Comparison of ENCODE assay signal across 15 cellular contexts in genomic region chr20:11329271-11329670, GRCh38.
"Had no signal": no experiment of that assay in that cellular context is flagged by ENCODE, and none has a peak within 500 bp of the region (broad histone marks: within the 10 kb centered on the region; RNA-seq: fewer than 3 reads in every experiment).

No MANE protein-coding gene starts in this region.

- DNase-seq: activated CD4-positive, alpha-beta T cell treated with anti-CD3 and anti-CD28 coated beads, Interleukin-2, amount 50 U/mL, for 1 hour; activated CD4-positive, CD25-positive, alpha-beta regulatory T cell; activated naive CD4-positive, alpha-beta T cell treated with anti-CD3 and anti-CD28 coated beads, Interleukin-2, amount 50 U/mL, for 16 hours; activated T-cell treated with anti-CD3 and anti-CD28 coated beads for 4 hours; adrenal gland; central memory CD4-positive, alpha-beta T cell; effector CD8-positive, alpha-beta T cell; hippocampal formation; nucleus accumbens; stimulated activated CD4-positive, alpha-beta T cell treated with anti-CD3 and anti-CD28 coated beads, Interleukin-2, amount 100 ng/mL, for 48 hours; stimulated activated naive CD4-positive, alpha-beta T cell treated with Interleukin-2 at 50 U/mL for 16 hours; T-helper 2 cell; upper lobe of left lung had no signal

- ATAC-seq: left lobe of liver; natural killer cell treated with Interleukin-12 subunit alpha and Interleukin-12 subunit beta and Interleukin-15 and Interleukin-18, amount 100 ng/mL, for 72 hours had no signal
